36 cellular contexts compared by ENCODE assay signal in genomic region chr5:127439544-127440096, GRCh38.
"Had no signal": no experiment of that assay in that cellular context is flagged by ENCODE, and none has a peak within 500 bp of the region (broad histone marks: within the 10 kb centered on the region; RNA-seq: fewer than 3 reads in every experiment).

No MANE protein-coding gene starts in this region.

- H3K4me1 Mint-ChIP-seq: activated B cell treated with CpG ODN at 0.5 μM for 24 hours; activated CD4-positive, alpha-beta memory T cell treated with anti-CD3 and anti-CD28 coated beads, Interleukin-2, amount 10 ng/mL, durations not matched to agents 7 days and 5 days; activated CD4-positive, alpha-beta T cell treated with anti-CD3 and anti-CD28 coated beads, Interleukin-2, amount 10 ng/mL, durations not matched to agents 24 days and 14 days; activated CD8-positive, alpha-beta memory T cell treated with anti-CD3 and anti-CD28 coated beads, Interleukin-2, amount 10 ng/mL, durations not matched to agents 7 days and 5 days; activated naive CD4-positive, alpha-beta T cell treated with anti-CD3 and anti-CD28 coated beads, Interleukin-2, amount 10 ng/mL, durations not matched to agents 7 days and 5 days; activated naive CD4-positive, alpha-beta T cell treated with anti-CD3 and anti-CD28 coated beads, Interleukin-2, amount 50 U/mL, for 24 hours; activated naive CD8-positive, alpha-beta T cell treated with anti-CD3 and anti-CD28 coated beads, Interleukin-2, amount 10 ng/mL, durations not matched to agents 7 days and 5 days; activated naive CD8-positive, alpha-beta T cell treated with anti-CD3 and anti-CD28 coated beads, Interleukin-2, amount 50 U/mL, for 24 hours; central memory CD8-positive, alpha-beta T cell had no signal

- H3K9me3 Mint-ChIP-seq: activated B cell treated with CpG ODN at 0.5 μM for 24 hours; activated CD4-positive, alpha-beta memory T cell treated with anti-CD3 and anti-CD28 coated beads, Interleukin-2, amount 10 ng/mL, durations not matched to agents 7 days and 5 days; activated CD4-positive, alpha-beta T cell treated with anti-CD3 and anti-CD28 coated beads, Interleukin-2, amount 10 ng/mL, durations not matched to agents 24 days and 14 days; activated naive CD4-positive, alpha-beta T cell treated with anti-CD3 and anti-CD28 coated beads, Interleukin-2, amount 10 ng/mL, durations not matched to agents 7 days and 5 days; activated naive CD4-positive, alpha-beta T cell treated with anti-CD3 and anti-CD28 coated beads, Interleukin-2, amount 50 U/mL, for 24 hours; activated naive CD8-positive, alpha-beta T cell treated with anti-CD3 and anti-CD28 coated beads, Interleukin-2, amount 10 ng/mL, durations not matched to agents 7 days and 5 days; activated naive CD8-positive, alpha-beta T cell treated with anti-CD3 and anti-CD28 coated beads, Interleukin-2, amount 50 U/mL, for 24 hours; activated T-cell treated with anti-CD3 and anti-CD28 coated beads, Interleukin-2, amount 50 U/mL, for 24 hours; activated T-helper 2 cell treated with anti-CD3 and anti-CD28 coated beads, Interferon-gamma antibody, Interleukin-2, Interleukin-4, amounts not matched to agents 10 μg/mL and 5 μg/mL and 100 μg/mL, durations not matched to agents 14 hours and 24 hours and 36 hours; brain; central memory CD8-positive, alpha-beta T cell; T-helper 1 cell treated with Interleukin-12 subunit alpha and Interleukin-12 subunit beta and Interleukin-4 antibody, amounts not matched to agents 30 μg/mL and 1 μg/mL, for 36 hours; T-helper 2 cell treated with Interferon-gamma antibody and Interleukin-4, amounts not matched to agents 5 μg/mL and 100 μg/mL, for 36 hours had no signal

- H3K9me3 ChIP-seq: ascending aorta had no signal

- H3K4me3 ChIP-seq: ascending aorta, cardiac muscle cell had no signal

- H3K27me3 ChIP-seq: ascending aorta, cardiac muscle cell had no signal

- H3K27ac ChIP-seq: ascending aorta, cardiac muscle cell, VCaP had no signal

- H3K4me3 Mint-ChIP-seq: activated B cell treated with CpG ODN at 0.5 μM for 24 hours; activated CD4-positive, alpha-beta memory T cell treated with anti-CD3 and anti-CD28 coated beads, Interleukin-2, amount 10 ng/mL, durations not matched to agents 7 days and 5 days; activated CD4-positive, alpha-beta T cell treated with anti-CD3 and anti-CD28 coated beads, Interleukin-2, amount 10 ng/mL, durations not matched to agents 24 days and 14 days; activated CD8-positive, alpha-beta memory T cell treated with anti-CD3 and anti-CD28 coated beads, Interleukin-2, amount 10 ng/mL, durations not matched to agents 7 days and 5 days; activated CD8-positive, alpha-beta T cell treated with anti-CD3 and anti-CD28 coated beads, Interleukin-2, amount 10 ng/mL, durations not matched to agents 7 days and 5 days; activated naive CD4-positive, alpha-beta T cell treated with anti-CD3 and anti-CD28 coated beads, Interleukin-2, amount 10 ng/mL, durations not matched to agents 7 days and 5 days; activated naive CD4-positive, alpha-beta T cell treated with anti-CD3 and anti-CD28 coated beads, Interleukin-2, amount 50 U/mL, for 24 hours; activated naive CD8-positive, alpha-beta T cell; activated naive CD8-positive, alpha-beta T cell treated with anti-CD3 and anti-CD28 coated beads, Interleukin-2, amount 10 ng/mL, durations not matched to agents 7 days and 5 days; activated naive CD8-positive, alpha-beta T cell treated with anti-CD3 and anti-CD28 coated beads, Interleukin-2, amount 50 U/mL, for 24 hours; activated T-cell treated with anti-CD3 and anti-CD28 coated beads, Interleukin-2, amount 50 U/mL, for 24 hours; brain; central memory CD8-positive, alpha-beta T cell; T-helper 1 cell treated with Interleukin-12 subunit alpha and Interleukin-12 subunit beta and Interleukin-4 antibody, amounts not matched to agents 30 μg/mL and 1 μg/mL, for 36 hours; T-helper 2 cell treated with Interferon-gamma antibody and Interleukin-4, amounts not matched to agents 5 μg/mL and 100 μg/mL, for 36 hours had no signal

- H3K36me3 Mint-ChIP-seq: activated CD8-positive, alpha-beta memory T cell treated with anti-CD3 and anti-CD28 coated beads, Interleukin-2, amount 10 ng/mL, durations not matched to agents 7 days and 5 days; activated naive CD4-positive, alpha-beta T cell treated with anti-CD3 and anti-CD28 coated beads, Interleukin-2, amount 10 ng/mL, durations not matched to agents 7 days and 5 days; activated naive CD4-positive, alpha-beta T cell treated with anti-CD3 and anti-CD28 coated beads, Interleukin-2, amount 50 U/mL, for 24 hours; activated naive CD8-positive, alpha-beta T cell; activated naive CD8-positive, alpha-beta T cell treated with anti-CD3 and anti-CD28 coated beads, Interleukin-2, amount 10 ng/mL, durations not matched to agents 7 days and 5 days had no signal

- H3K27ac Mint-ChIP-seq: activated B cell treated with CpG ODN at 0.5 μM for 24 hours; activated CD4-positive, alpha-beta memory T cell treated with anti-CD3 and anti-CD28 coated beads, Interleukin-2, amount 10 ng/mL, durations not matched to agents 7 days and 5 days; activated CD4-positive, alpha-beta T cell treated with anti-CD3 and anti-CD28 coated beads, Interleukin-2, amount 10 ng/mL, durations not matched to agents 24 days and 14 days; activated CD8-positive, alpha-beta memory T cell treated with anti-CD3 and anti-CD28 coated beads, Interleukin-2, amount 10 ng/mL, durations not matched to agents 7 days and 5 days; activated CD8-positive, alpha-beta T cell treated with anti-CD3 and anti-CD28 coated beads, Interleukin-2, amount 10 ng/mL, durations not matched to agents 7 days and 5 days; activated naive CD4-positive, alpha-beta T cell treated with anti-CD3 and anti-CD28 coated beads, Interleukin-2, amount 10 ng/mL, durations not matched to agents 7 days and 5 days; activated naive CD4-positive, alpha-beta T cell treated with anti-CD3 and anti-CD28 coated beads, Interleukin-2, amount 50 U/mL, for 24 hours; activated naive CD8-positive, alpha-beta T cell; activated naive CD8-positive, alpha-beta T cell treated with anti-CD3 and anti-CD28 coated beads, Interleukin-2, amount 10 ng/mL, durations not matched to agents 7 days and 5 days; activated naive CD8-positive, alpha-beta T cell treated with anti-CD3 and anti-CD28 coated beads, Interleukin-2, amount 50 U/mL, for 24 hours; activated T-cell treated with anti-CD3 and anti-CD28 coated beads, Interleukin-2, amount 50 U/mL, for 24 hours; activated T-helper 2 cell treated with anti-CD3 and anti-CD28 coated beads, Interferon-gamma antibody, Interleukin-2, Interleukin-4, amounts not matched to agents 10 μg/mL and 5 μg/mL and 100 μg/mL, durations not matched to agents 14 hours and 24 hours and 36 hours; T-helper 1 cell treated with Interleukin-12 subunit alpha and Interleukin-12 subunit beta and Interleukin-4 antibody, amounts not matched to agents 30 μg/mL and 1 μg/mL, for 36 hours; T-helper 2 cell treated with Interferon-gamma antibody and Interleukin-4, amounts not matched to agents 5 μg/mL and 100 μg/mL, for 36 hours had no signal

- ATAC-seq: activated CD8-positive, alpha-beta memory T cell treated with anti-CD3 and anti-CD28 coated beads, Interleukin-2, amount 10 ng/mL, durations not matched to agents 7 days and 5 days; activated CD8-positive, alpha-beta T cell treated with anti-CD3 and anti-CD28 coated beads, Interleukin-2, amount 10 ng/mL, durations not matched to agents 7 days and 5 days; activated naive CD8-positive, alpha-beta T cell treated with anti-CD3 and anti-CD28 coated beads, Interleukin-2, amount 50 U/mL, for 24 hours had no signal

- DNase-seq: activated B cell treated with CpG ODN at 0.5 μM for 24 hours; activated CD4-positive, alpha-beta memory T cell treated with anti-CD3 and anti-CD28 coated beads, Interleukin-2, amount 10 ng/mL, durations not matched to agents 7 days and 5 days; activated CD4-positive, alpha-beta T cell treated with anti-CD3 and anti-CD28 coated beads for 4 hours; activated CD4-positive, alpha-beta T cell treated with anti-CD3 and anti-CD28 coated beads, Interleukin-2, amount 10 ng/mL, durations not matched to agents 24 days and 14 days; activated CD4-positive, alpha-beta T cell treated with anti-CD3 and anti-CD28 coated beads, Interleukin-2, amount 50 U/mL, for 1 hour; activated CD4-positive, alpha-beta T cell treated with anti-CD3 and anti-CD28 coated beads, Interleukin-2, amount 50 U/mL, for 4 hours; activated CD4-positive, CD25-positive, alpha-beta regulatory T cell treated with anti-CD3 and anti-CD28 coated beads, Interleukin-2, amount 50 U/mL, for 72 hours; activated CD8-positive, alpha-beta memory T cell treated with anti-CD3 and anti-CD28 coated beads for 24 hours; activated CD8-positive, alpha-beta memory T cell treated with anti-CD3 and anti-CD28 coated beads, Interleukin-2, amount 10 ng/mL, durations not matched to agents 7 days and 5 days; activated CD8-positive, alpha-beta memory T cell treated with anti-CD3 and anti-CD28 coated beads, Interleukin-2, amount 50 U/mL, for 48 hours; activated CD8-positive, alpha-beta T cell treated with anti-CD3 and anti-CD28 coated beads, Interleukin-2, amount 10 ng/mL, durations not matched to agents 7 days and 5 days; activated effector memory CD4-positive, alpha-beta T cell treated with Interleukin-2 at 50 U/mL for 16 hours; activated gamma-delta T cell; activated naive CD4-positive, alpha-beta T cell treated with anti-CD3 and anti-CD28 coated beads, Interleukin-2, amount 10 ng/mL, durations not matched to agents 7 days and 5 days; activated naive CD4-positive, alpha-beta T cell treated with Interleukin-2 at 50 U/mL for 16 hours; activated naive CD8-positive, alpha-beta T cell treated with anti-CD3 and anti-CD28 coated beads, Interleukin-2, amount 10 ng/mL, durations not matched to agents 7 days and 5 days; activated naive CD8-positive, alpha-beta T cell treated with anti-CD3 and anti-CD28 coated beads, Interleukin-2, amount 50 U/mL, for 24 hours; activated T-cell treated with anti-CD3 and anti-CD28 coated beads, Interleukin-2, amount 50 U/mL, for 24 hours; activated T-cell treated with anti-CD3 and anti-CD28 coated beads, Interleukin-2, amount 50 U/mL, for 48 hours; amygdala; anterior cingulate cortex; caudate nucleus; cerebellar nuclear complex; T-helper 1 cell; T-helper 2 cell; T-helper 9 cell had no signal

- H3K36me3 ChIP-seq: ascending aorta, cardiac muscle cell had no signal

- H3K4me1 ChIP-seq: ascending aorta had no signal
